Comparison of ENCODE assay signal across 8 cellular contexts in genomic region chr21:31558839-31559367, GRCh38.
A peak's percentile ranks its signal among the peaks of the same experiment; 100 is the strongest.
DNase-seq lines count a peak whose midpoint lies in the region; ATAC-seq and TF ChIP-seq lines count a peak whose summit lies in the region.

No MANE protein-coding gene starts in this region.

- peak; percentile 58 for TF ChIP-seq POLR2A in GM18951 (IDR thresholded peaks at IDR 0.05; ENCODE audit: extremely low read depth, insufficient read depth, insufficient read length)

- in situ Hi-C loops in GM18951 (cut with MboI; ENCODE audit: low sequenced_read_pairs, unreplicated experiment) = no loop called here

- H3K4me3 ChIP-seq in mesodermal cell (ENCODE audit: extremely low read depth, insufficient read depth, low read length, poor library complexity, severe bottlenecking) = peak overlapping the region; percentile 72

- peaks cover 24% of the 10 kb centered on the region for H3K4me1 ChIP-seq in mesodermal cell (ENCODE audit: control insufficient read depth, insufficient read depth, low read length, poor library complexity, severe bottlenecking)

- H3K27ac ChIP-seq in mesodermal cell (ENCODE audit: low read depth, low read length, severe bottlenecking) = peak overlapping the region; percentile 88

- H3K4me3 Mint-ChIP-seq in effector memory CD8-positive, alpha-beta T cell = peak overlapping the region; percentile 74 to 79

- H3K27ac Mint-ChIP-seq in effector memory CD8-positive, alpha-beta T cell = no peak overlapping the region

- H3K9me3 ChIP-seq in mesodermal cell (ENCODE audit: control insufficient read depth, low read length) = no peaks in the 10 kb centered on the region

- H3K9me3 Mint-ChIP-seq in effector memory CD8-positive, alpha-beta T cell = no peaks in the 10 kb centered on the region

- peaks cover 4 to 9% of the 10 kb centered on the region in 2 donors for H3K4me1 Mint-ChIP-seq in effector memory CD8-positive, alpha-beta T cell (ENCODE audit: low read depth in 2 of 2)

- peaks cover 4% of the 10 kb centered on the region for H3K36me3 Mint-ChIP-seq in effector memory CD8-positive, alpha-beta T cell (ENCODE audit: insufficient read depth)

- no peaks in the 10 kb centered on the region for H3K36me3 ChIP-seq in mesodermal cell (ENCODE audit: control insufficient read depth, insufficient read depth, low read length)

- DNase-seq in AG08396 (ENCODE audit: low spot score) (peak; percentile 90), NCI-H510A (lab: John Stamatoyannopoulos, UW) (peak; percentile 92)
- DNase-seq in activated CD8-positive, alpha-beta memory T cell treated with anti-CD3 and anti-CD28 coated beads for 48 hours (ENCODE audit: low read depth in 2 of 3, low spot score in 2 of 3) = peak; percentile 75 to 89 (median 86)
- DNase-seq in effector memory CD8-positive, alpha-beta T cell = peak; percentile 48 to 68 (median 63)
- DNase-seq in stimulated activated CD8-positive, alpha-beta memory T cell treated with anti-CD3 and anti-CD28 coated beads, Interleukin-15, amount 100 ng/mL, for 24 hours (ENCODE audit: low read depth) = peak; percentile 70

- ATAC-seq in HG03280 (IDR thresholded peaks at IDR 0.05; ENCODE audit: unreplicated experiment) = peak; percentile 87
- peak; percentile 86 for ATAC-seq in effector memory CD8-positive, alpha-beta T cell (replicated peaks)

- 0% methylated on average over 70 to 74 of the region's 83 CpGs for WGBS in mesodermal cell (ENCODE audit: insufficient coverage in 2 of 2), 2 experiments

- H3K27me3 Mint-ChIP-seq in effector memory CD8-positive, alpha-beta T cell = peaks cover 45 to 54% of the 10 kb centered on the region in 2 donors

Comparison
In these comparisons a context has a peak if more than half of its experiments do, and no peak if none do; other contexts are left out.
1. Peak in every context shown above with its lines: DNase-seq, ATAC-seq, H3K4me3 ChIP-seq and H3K27ac ChIP-seq.